Comparison of ENCODE assay signal across 1 cellular context in the genomic region with DNA sequence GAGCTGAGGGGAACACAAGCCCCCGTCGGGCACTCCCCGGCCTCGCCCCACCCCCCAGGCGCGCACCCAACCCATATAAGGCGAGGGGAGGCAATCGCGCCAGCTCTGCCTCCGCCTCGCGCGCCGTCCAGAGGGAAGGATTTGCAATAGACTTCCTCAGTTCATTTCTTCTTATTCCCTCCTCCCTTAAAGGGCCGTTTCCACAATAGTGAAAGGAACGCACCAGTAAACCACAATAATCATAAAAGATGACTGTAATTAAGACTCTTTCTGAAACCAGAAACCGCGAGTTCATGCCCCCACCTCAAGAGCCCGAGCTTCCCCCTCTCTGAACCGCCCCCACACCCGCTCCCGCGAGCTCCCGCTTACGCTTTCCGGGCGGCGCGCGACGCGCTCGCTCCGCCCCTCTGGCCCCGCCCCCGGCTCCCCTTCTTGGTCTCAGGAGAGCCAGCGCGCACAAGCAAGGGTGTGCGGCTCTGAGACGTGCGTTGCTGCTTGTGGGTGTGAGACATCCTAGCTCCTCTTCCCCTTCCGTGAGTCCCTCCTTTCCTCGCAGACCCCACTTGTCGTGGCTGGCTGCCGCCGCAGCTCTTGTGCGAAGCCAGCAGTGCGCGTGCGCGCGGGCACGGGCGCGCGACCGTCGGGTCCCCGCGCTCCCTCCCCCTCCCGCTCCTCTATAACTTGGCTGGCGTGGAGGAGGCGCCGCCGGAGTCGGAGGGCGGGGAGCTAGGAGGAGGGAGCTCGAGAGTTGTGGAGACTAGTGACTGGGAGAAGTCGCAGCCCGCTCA.
TF ChIP-seq lines count a peak whose summit lies in the region.

A gene with protein sequence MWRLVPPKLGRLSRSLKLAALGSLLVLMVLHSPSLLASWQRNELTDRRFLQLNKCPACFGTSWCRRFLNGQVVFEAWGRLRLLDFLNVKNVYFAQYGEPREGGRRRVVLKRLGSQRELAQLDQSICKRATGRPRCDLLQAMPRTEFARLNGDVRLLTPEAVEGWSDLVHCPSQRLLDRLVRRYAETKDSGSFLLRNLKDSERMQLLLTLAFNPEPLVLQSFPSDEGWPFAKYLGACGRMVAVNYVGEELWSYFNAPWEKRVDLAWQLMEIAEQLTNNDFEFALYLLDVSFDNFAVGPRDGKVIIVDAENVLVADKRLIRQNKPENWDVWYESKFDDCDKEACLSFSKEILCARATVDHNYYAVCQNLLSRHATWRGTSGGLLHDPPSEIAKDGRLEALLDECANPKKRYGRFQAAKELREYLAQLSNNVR (plus strand): TSS at position 457 of the 788 bp plus-strand sequence. CDS start 510 bp downstream, outside the sequence.

TF ChIP-seq in HEK293, 187 proteins besides CTCF, POLR2A, EP300 and RAD21 (continued from another document and continues in another):
- TF ChIP-seq, protein P1, sequence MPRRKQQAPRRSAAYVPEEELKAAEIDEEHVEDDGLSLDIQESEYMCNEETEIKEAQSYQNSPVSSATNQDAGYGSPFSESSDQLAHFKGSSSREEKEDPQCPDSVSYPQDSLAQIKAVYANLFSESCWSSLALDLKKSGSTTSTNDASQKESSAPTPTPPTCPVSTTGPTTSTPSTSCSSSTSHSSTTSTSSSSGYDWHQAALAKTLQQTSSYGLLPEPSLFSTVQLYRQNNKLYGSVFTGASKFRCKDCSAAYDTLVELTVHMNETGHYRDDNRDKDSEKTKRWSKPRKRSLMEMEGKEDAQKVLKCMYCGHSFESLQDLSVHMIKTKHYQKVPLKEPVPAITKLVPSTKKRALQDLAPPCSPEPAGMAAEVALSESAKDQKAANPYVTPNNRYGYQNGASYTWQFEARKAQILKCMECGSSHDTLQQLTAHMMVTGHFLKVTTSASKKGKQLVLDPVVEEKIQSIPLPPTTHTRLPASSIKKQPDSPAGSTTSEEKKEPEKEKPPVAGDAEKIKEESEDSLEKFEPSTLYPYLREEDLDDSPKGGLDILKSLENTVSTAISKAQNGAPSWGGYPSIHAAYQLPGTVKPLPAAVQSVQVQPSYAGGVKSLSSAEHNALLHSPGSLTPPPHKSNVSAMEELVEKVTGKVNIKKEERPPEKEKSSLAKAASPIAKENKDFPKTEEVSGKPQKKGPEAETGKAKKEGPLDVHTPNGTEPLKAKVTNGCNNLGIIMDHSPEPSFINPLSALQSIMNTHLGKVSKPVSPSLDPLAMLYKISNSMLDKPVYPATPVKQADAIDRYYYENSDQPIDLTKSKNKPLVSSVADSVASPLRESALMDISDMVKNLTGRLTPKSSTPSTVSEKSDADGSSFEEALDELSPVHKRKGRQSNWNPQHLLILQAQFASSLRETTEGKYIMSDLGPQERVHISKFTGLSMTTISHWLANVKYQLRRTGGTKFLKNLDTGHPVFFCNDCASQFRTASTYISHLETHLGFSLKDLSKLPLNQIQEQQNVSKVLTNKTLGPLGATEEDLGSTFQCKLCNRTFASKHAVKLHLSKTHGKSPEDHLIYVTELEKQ (tag by site-specific recombination; IDR thresholded peaks at IDR 0.05; ENCODE audit: borderline replicate concordance) = no peak
- TF ChIP-seq, protein P2, sequence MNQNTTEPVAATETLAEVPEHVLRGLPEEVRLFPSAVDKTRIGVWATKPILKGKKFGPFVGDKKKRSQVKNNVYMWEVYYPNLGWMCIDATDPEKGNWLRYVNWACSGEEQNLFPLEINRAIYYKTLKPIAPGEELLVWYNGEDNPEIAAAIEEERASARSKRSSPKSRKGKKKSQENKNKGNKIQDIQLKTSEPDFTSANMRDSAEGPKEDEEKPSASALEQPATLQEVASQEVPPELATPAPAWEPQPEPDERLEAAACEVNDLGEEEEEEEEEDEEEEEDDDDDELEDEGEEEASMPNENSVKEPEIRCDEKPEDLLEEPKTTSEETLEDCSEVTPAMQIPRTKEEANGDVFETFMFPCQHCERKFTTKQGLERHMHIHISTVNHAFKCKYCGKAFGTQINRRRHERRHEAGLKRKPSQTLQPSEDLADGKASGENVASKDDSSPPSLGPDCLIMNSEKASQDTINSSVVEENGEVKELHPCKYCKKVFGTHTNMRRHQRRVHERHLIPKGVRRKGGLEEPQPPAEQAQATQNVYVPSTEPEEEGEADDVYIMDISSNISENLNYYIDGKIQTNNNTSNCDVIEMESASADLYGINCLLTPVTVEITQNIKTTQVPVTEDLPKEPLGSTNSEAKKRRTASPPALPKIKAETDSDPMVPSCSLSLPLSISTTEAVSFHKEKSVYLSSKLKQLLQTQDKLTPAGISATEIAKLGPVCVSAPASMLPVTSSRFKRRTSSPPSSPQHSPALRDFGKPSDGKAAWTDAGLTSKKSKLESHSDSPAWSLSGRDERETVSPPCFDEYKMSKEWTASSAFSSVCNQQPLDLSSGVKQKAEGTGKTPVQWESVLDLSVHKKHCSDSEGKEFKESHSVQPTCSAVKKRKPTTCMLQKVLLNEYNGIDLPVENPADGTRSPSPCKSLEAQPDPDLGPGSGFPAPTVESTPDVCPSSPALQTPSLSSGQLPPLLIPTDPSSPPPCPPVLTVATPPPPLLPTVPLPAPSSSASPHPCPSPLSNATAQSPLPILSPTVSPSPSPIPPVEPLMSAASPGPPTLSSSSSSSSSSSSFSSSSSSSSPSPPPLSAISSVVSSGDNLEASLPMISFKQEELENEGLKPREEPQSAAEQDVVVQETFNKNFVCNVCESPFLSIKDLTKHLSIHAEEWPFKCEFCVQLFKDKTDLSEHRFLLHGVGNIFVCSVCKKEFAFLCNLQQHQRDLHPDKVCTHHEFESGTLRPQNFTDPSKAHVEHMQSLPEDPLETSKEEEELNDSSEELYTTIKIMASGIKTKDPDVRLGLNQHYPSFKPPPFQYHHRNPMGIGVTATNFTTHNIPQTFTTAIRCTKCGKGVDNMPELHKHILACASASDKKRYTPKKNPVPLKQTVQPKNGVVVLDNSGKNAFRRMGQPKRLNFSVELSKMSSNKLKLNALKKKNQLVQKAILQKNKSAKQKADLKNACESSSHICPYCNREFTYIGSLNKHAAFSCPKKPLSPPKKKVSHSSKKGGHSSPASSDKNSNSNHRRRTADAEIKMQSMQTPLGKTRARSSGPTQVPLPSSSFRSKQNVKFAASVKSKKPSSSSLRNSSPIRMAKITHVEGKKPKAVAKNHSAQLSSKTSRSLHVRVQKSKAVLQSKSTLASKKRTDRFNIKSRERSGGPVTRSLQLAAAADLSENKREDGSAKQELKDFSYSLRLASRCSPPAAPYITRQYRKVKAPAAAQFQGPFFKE (tag by site-specific recombination; IDR thresholded peaks at IDR 0.05; ENCODE audit: borderline replicate concordance) = no peak
- no peak; the same call in 1 of the 2 replicates for TF ChIP-seq ZNF777 (tag by site-specific recombination; IDR thresholded peaks at IDR 0.05; ENCODE audit: borderline replicate concordance)
- TF ChIP-seq ZNF394 (tag by site-specific recombination; IDR thresholded peaks at IDR 0.05; ENCODE audit: borderline replicate concordance) = peak; percentile 6; the same call in 1 of the 2 replicates
- TF ChIP-seq OSR2 (tag by site-specific recombination; IDR thresholded peaks at IDR 0.05) = peak; percentile 38; the same call in 1 of the 2 replicates
- TF ChIP-seq ZNF514 (tag by site-specific recombination; IDR thresholded peaks at IDR 0.05) = no peak
- TF ChIP-seq, protein P3, sequence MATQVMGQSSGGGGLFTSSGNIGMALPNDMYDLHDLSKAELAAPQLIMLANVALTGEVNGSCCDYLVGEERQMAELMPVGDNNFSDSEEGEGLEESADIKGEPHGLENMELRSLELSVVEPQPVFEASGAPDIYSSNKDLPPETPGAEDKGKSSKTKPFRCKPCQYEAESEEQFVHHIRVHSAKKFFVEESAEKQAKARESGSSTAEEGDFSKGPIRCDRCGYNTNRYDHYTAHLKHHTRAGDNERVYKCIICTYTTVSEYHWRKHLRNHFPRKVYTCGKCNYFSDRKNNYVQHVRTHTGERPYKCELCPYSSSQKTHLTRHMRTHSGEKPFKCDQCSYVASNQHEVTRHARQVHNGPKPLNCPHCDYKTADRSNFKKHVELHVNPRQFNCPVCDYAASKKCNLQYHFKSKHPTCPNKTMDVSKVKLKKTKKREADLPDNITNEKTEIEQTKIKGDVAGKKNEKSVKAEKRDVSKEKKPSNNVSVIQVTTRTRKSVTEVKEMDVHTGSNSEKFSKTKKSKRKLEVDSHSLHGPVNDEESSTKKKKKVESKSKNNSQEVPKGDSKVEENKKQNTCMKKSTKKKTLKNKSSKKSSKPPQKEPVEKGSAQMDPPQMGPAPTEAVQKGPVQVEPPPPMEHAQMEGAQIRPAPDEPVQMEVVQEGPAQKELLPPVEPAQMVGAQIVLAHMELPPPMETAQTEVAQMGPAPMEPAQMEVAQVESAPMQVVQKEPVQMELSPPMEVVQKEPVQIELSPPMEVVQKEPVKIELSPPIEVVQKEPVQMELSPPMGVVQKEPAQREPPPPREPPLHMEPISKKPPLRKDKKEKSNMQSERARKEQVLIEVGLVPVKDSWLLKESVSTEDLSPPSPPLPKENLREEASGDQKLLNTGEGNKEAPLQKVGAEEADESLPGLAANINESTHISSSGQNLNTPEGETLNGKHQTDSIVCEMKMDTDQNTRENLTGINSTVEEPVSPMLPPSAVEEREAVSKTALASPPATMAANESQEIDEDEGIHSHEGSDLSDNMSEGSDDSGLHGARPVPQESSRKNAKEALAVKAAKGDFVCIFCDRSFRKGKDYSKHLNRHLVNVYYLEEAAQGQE (tag by site-specific recombination; IDR thresholded peaks at IDR 0.05) = no peak
- no peak for TF ChIP-seq ZBTB1 (tag by site-specific recombination; IDR thresholded peaks at IDR 0.05)
- peak; percentile 36; the same call in 1 of the 2 replicates for TF ChIP-seq ZNF2 (tag by site-specific recombination; IDR thresholded peaks at IDR 0.05)
- no peak for TF ChIP-seq ZNF223 (tag by site-specific recombination; IDR thresholded peaks at IDR 0.05)
- no peak for TF ChIP-seq ZNF19 (tag by site-specific recombination; IDR thresholded peaks at IDR 0.05; ENCODE audit: low read depth)
- TF ChIP-seq, protein P4, sequence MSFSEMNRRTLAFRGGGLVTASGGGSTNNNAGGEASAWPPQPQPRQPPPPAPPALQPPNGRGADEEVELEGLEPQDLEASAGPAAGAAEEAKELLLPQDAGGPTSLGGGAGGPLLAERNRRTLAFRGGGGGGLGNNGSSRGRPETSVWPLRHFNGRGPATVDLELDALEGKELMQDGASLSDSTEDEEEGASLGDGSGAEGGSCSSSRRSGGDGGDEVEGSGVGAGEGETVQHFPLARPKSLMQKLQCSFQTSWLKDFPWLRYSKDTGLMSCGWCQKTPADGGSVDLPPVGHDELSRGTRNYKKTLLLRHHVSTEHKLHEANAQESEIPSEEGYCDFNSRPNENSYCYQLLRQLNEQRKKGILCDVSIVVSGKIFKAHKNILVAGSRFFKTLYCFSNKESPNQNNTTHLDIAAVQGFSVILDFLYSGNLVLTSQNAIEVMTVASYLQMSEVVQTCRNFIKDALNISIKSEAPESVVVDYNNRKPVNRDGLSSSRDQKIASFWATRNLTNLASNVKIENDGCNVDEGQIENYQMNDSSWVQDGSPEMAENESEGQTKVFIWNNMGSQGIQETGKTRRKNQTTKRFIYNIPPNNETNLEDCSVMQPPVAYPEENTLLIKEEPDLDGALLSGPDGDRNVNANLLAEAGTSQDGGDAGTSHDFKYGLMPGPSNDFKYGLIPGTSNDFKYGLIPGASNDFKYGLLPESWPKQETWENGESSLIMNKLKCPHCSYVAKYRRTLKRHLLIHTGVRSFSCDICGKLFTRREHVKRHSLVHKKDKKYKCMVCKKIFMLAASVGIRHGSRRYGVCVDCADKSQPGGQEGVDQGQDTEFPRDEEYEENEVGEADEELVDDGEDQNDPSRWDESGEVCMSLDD (tag by site-specific recombination; IDR thresholded peaks at IDR 0.05) = peak; percentile 73; the same call in 1 of the 2 replicates
- TF ChIP-seq ZNF423 (tag by site-specific recombination; IDR thresholded peaks at IDR 0.05) = 0 out of 2 replicates have a peak, but pooled peaks have one; percentile 15
- TF ChIP-seq ZNF175 (tag by site-specific recombination; IDR thresholded peaks at IDR 0.05) = no peak
- TF ChIP-seq, protein P5, sequence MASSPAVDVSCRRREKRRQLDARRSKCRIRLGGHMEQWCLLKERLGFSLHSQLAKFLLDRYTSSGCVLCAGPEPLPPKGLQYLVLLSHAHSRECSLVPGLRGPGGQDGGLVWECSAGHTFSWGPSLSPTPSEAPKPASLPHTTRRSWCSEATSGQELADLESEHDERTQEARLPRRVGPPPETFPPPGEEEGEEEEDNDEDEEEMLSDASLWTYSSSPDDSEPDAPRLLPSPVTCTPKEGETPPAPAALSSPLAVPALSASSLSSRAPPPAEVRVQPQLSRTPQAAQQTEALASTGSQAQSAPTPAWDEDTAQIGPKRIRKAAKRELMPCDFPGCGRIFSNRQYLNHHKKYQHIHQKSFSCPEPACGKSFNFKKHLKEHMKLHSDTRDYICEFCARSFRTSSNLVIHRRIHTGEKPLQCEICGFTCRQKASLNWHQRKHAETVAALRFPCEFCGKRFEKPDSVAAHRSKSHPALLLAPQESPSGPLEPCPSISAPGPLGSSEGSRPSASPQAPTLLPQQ (tag by site-specific recombination; IDR thresholded peaks at IDR 0.05) = no peak
- no peak; the same call in 1 of the 2 replicates for TF ChIP-seq ZBTB8A (tag by site-specific recombination; IDR thresholded peaks at IDR 0.05)
- no peak; the same call in 1 of the 2 replicates for TF ChIP-seq ZIC2 (tag by site-specific recombination; IDR thresholded peaks at IDR 0.05)
- TF ChIP-seq IKZF3 (tag by site-specific recombination; IDR thresholded peaks at IDR 0.05) = peak; percentile 49
- TF ChIP-seq, protein P6, sequence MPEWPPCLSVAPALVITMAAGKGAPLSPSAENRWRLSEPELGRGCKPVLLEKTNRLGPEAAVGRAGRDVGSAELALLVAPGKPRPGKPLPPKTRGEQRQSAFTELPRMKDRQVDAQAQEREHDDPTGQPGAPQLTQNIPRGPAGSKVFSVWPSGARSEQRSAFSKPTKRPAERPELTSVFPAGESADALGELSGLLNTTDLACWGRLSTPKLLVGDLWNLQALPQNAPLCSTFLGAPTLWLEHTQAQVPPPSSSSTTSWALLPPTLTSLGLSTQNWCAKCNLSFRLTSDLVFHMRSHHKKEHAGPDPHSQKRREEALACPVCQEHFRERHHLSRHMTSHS (tag by site-specific recombination; IDR thresholded peaks at IDR 0.05) = no peak
- TF ChIP-seq HOXC10 (CRISPR knock-in tag; IDR thresholded peaks at IDR 0.05) = no peak
- TF ChIP-seq ZNF169 (tag by site-specific recombination; IDR thresholded peaks at IDR 0.05) = no peak
- TF ChIP-seq ZFHX2 (tag by site-specific recombination; conservative IDR thresholded peaks at IDR 0.05) = peak; percentile 62
- TF ChIP-seq ZNF37A (tag by site-specific recombination; IDR thresholded peaks at IDR 0.05) = no peak
- TF ChIP-seq ZNF561 (tag by site-specific recombination; IDR thresholded peaks at IDR 0.05; ENCODE audit: borderline replicate concordance) = no peak
- no peak for TF ChIP-seq ZNF202 (tag by site-specific recombination; IDR thresholded peaks at IDR 0.05; ENCODE audit: borderline replicate concordance)
- TF ChIP-seq, protein P7, sequence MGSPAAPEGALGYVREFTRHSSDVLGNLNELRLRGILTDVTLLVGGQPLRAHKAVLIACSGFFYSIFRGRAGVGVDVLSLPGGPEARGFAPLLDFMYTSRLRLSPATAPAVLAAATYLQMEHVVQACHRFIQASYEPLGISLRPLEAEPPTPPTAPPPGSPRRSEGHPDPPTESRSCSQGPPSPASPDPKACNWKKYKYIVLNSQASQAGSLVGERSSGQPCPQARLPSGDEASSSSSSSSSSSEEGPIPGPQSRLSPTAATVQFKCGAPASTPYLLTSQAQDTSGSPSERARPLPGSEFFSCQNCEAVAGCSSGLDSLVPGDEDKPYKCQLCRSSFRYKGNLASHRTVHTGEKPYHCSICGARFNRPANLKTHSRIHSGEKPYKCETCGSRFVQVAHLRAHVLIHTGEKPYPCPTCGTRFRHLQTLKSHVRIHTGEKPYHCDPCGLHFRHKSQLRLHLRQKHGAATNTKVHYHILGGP (tag by site-specific recombination; IDR thresholded peaks at IDR 0.05) = no peak
- TF ChIP-seq MEIS1 (CRISPR knock-in tag; IDR thresholded peaks at IDR 0.05; ENCODE audit: borderline replicate concordance) = no peak
